In genomic region chr11:35549787-35550186, GRCh38 we compare ENCODE assay signal across 13 cellular contexts. TPM values are rescaled to one million over a fixed set of nuclear protein-coding genes. Genes with fewer than 3 reads are reported as not detected.
DNase-seq lines count a peak whose midpoint lies in the region; ATAC-seq, FAIRE-seq and TF ChIP-seq lines count a peak whose summit lies in the region.
"Had no signal": no experiment of that assay in that cellular context is flagged by ENCODE, and none has a peak within 500 bp of the region (broad histone marks: within the 10 kb centered on the region; RNA-seq: fewer than 3 reads in every experiment).

No MANE protein-coding gene starts in this region.

- no peaks in the 10 kb centered on the region for H3K36me3 Mint-ChIP-seq in Caco-2 (ENCODE audit: insufficient read depth, unreplicated experiment)
- H3K36me3 Mint-ChIP-seq in H9 (ENCODE audit: insufficient read depth in 1 of 3, low read depth in 3 of 3): peaks cover 0 to 4% (median 0%) of the 10 kb centered on the region in 3 experiments; a peak in 1 of 7 replicates

- intact Hi-C loops in Caco-2 (cut with micrococcal nuclease; ENCODE audit: unreplicated experiment) (no loop called here), adrenal gland (cut with DNase I) (no loop called here), HepG2 (cut with micrococcal nuclease; ENCODE audit: unreplicated experiment) (no loop called here)

- H3K4me3 Mint-ChIP-seq in Caco-2 (ENCODE audit: unreplicated experiment) (no peak overlapping the region), H9 (no peak overlapping the region)
- H3K4me3 Mint-ChIP-seq: activated T-helper 1 cell treated with anti-CD3 and anti-CD28 coated beads, Interleukin-12 subunit alpha, Interleukin-12 subunit beta, Interleukin-2, Interleukin-4 antibody, amounts not matched to agents 30 ng/mL and 10 ng/mL and 1 ng/mL, durations not matched to agents 14 hours and 24 hours and 36 hours had no signal

- BruUV-seq in Caco-2 (replicated peaks; lab: Mats Ljungman, UMichigan) (no TSS peak), HepG2 (replicated peaks; lab: Mats Ljungman, UMichigan) (no TSS peak)

- H3K9me3 Mint-ChIP-seq in Caco-2 (ENCODE audit: unreplicated experiment) (no peaks in the 10 kb centered on the region), H9 (peaks cover 0 to 2% of the 10 kb centered on the region in 2 experiments; a peak in 2 of 5 replicates)
- H3K9me3 Mint-ChIP-seq: activated T-helper 1 cell treated with anti-CD3 and anti-CD28 coated beads, Interleukin-12 subunit alpha, Interleukin-12 subunit beta, Interleukin-2, Interleukin-4 antibody, amounts not matched to agents 30 ng/mL and 10 ng/mL and 1 ng/mL, durations not matched to agents 14 hours and 24 hours and 36 hours had no signal

- no peak for TF ChIP-seq POLR2A in adrenal gland (IDR thresholded peaks at IDR 0.05)
- no peak for TF ChIP-seq POLR2A in HepG2 (IDR thresholded peaks at IDR 0.05; ENCODE audit: insufficient read depth in 1 of 2, low read depth in 2 of 2, low read length in 2 of 2)

- FAIRE-seq in HepG2 (lab: Jason Lieb, UNC): no peak

- no peak overlapping the region for H4K8ac ChIP-seq in H9 (replicated peaks; ENCODE audit: insufficient read length, low read depth, low read length)

- H3K4me1 Mint-ChIP-seq in Caco-2 (ENCODE audit: low read depth, unreplicated experiment): peaks cover 14% of the 10 kb centered on the region
- peaks cover 42 to 55% of the 10 kb centered on the region in 2 experiments for H3K4me1 Mint-ChIP-seq in H9

- CTCF ChIA-PET in Caco-2 (lab: Charles Lee) (interaction anchor here (0.6 kb wide), 1 partner anchor 272 kb away, joined by 3 read pairs; no protein-coding TSS in a partner anchor), HepG2 (lab: Yijun Ruan, JAX; ENCODE audit: low intra/inter-chr PET ratio, low total read pairs) (no interaction called here)

- H2AK5ac ChIP-seq in H9 (ENCODE audit: insufficient read length, low read length): no peak overlapping the region

- H2AFZ ChIP-seq in H9 (ENCODE audit: low read length): no peak overlapping the region
- no peak overlapping the region for H2AFZ ChIP-seq in HepG2 (ENCODE audit: low read length)

- H3K27ac ChIP-seq in mesodermal cell (ENCODE audit: low read depth, low read length, severe bottlenecking) (peak overlapping the region; percentile 81), adrenal gland (no peak overlapping the region), H9 (ENCODE audit: insufficient read length, low read depth, low read length) (no peak overlapping the region), HepG2 (ENCODE audit: extremely low read length, insufficient read depth, low read length) (no peak overlapping the region), right atrium auricular region (no peak overlapping the region)
- H3K27ac ChIP-seq: neutrophil had no signal

- no peaks in the 10 kb centered on the region for H3K79me1 ChIP-seq in H9 (ENCODE audit: insufficient read depth, low read depth, low read length, poor library complexity, severe bottlenecking)

- H3K27me3 Mint-ChIP-seq in Caco-2 (ENCODE audit: insufficient read depth, unreplicated experiment) (no peaks in the 10 kb centered on the region), H9 (ENCODE audit: low read depth) (peaks cover 11% of the 10 kb centered on the region)

- TF ChIP-seq RAD21 in Ishikawa (IDR thresholded peaks at IDR 0.05; ENCODE audit: low read depth): no peak
- TF ChIP-seq RAD21 in HepG2 (CRISPR knock-in tag; IDR thresholded peaks at IDR 0.05): no peak

- POLR2A ChIA-PET in Caco-2 (lab: Charles Lee) (no interaction called here), HepG2 (lab: Yijun Ruan, JAX) (no interaction called here)

- ATAC-seq in HepG2: no peak

- no peak overlapping the region for H3K56ac ChIP-seq in H9 (ENCODE audit: insufficient read length, low read depth, low read length)

- H4K91ac ChIP-seq in H9 (ENCODE audit: insufficient read length, low read depth, low read length): no peak overlapping the region

- H3K27me3 ChIP-seq in Caco-2 (replicated peaks; ENCODE audit: control insufficient read depth, insufficient read depth, low read length) (no peaks in the 10 kb centered on the region), adrenal gland (no peaks in the 10 kb centered on the region), H9 (ENCODE audit: insufficient read depth, low read length) (no peaks in the 10 kb centered on the region), HepG2 (ENCODE audit: control insufficient read depth in 1 of 2, insufficient read depth in 2 of 2, low read length in 2 of 2) (peaks cover 0 to 29% of the 10 kb centered on the region in 2 experiments; a peak in 3 of 5 replicates), right atrium auricular region (no peaks in the 10 kb centered on the region)

- no peak overlapping the region for H3K27ac Mint-ChIP-seq in Caco-2 (ENCODE audit: unreplicated experiment)
- no peak overlapping the region; a peak in 1 of 7 replicates for H3K27ac Mint-ChIP-seq in H9
- H3K27ac Mint-ChIP-seq: activated T-helper 1 cell treated with anti-CD3 and anti-CD28 coated beads, Interleukin-12 subunit alpha, Interleukin-12 subunit beta, Interleukin-2, Interleukin-4 antibody, amounts not matched to agents 30 ng/mL and 10 ng/mL and 1 ng/mL, durations not matched to agents 14 hours and 24 hours and 36 hours had no signal

- H3K9ac ChIP-seq in H9 (ENCODE audit: extremely low read depth, insufficient read length, low read length) (no peak overlapping the region), HepG2 (ENCODE audit: insufficient read depth, low read depth, low read length) (no peak overlapping the region)

- no peak overlapping the region for H2BK5ac ChIP-seq in H9 (ENCODE audit: insufficient read length, low read length)

- H3K36me3 ChIP-seq in Caco-2 (ENCODE audit: control insufficient read depth, insufficient read depth, low read length) (no peaks in the 10 kb centered on the region), mesodermal cell (ENCODE audit: control insufficient read depth, insufficient read depth, low read length) (no peaks in the 10 kb centered on the region), adrenal gland (replicated peaks in 1 of 2) (no peaks in the 10 kb centered on the region), HepG2 (replicated peaks in 1 of 2; ENCODE audit: control insufficient read depth in 1 of 2, insufficient read depth in 2 of 2, low read length in 2 of 2) (no peaks in the 10 kb centered on the region), right atrium auricular region (no peaks in the 10 kb centered on the region)
- H3K36me3 ChIP-seq: neutrophil had no signal

- H2BK120ac ChIP-seq in H9 (ENCODE audit: low read depth, low read length, poor library complexity, severe bottlenecking): no peak overlapping the region

- H3K23me2 ChIP-seq in H9 (ENCODE audit: insufficient read length, low read depth, low read length, poor library complexity, severe bottlenecking): no peaks in the 10 kb centered on the region

- DNase-seq in Caco-2 (peak; percentile 16 to 41), astrocyte of the spinal cord (ENCODE audit: low read depth, low spot score) (peak; percentile 98), adrenal gland (no peak), H9 (no peak), HepG2 (ENCODE audit: low spot score) (no peak), right atrium auricular region (ENCODE audit: low spot score) (no peak)
- DNase-seq: erythroblast, Kasumi-1 had no signal

- H4K20me1 ChIP-seq in H9 (ENCODE audit: control insufficient read depth, insufficient read depth, insufficient read length): no peaks in the 10 kb centered on the region
- no peaks in the 10 kb centered on the region for H4K20me1 ChIP-seq in HepG2 (ENCODE audit: insufficient read depth, low read length)

- in situ Hi-C loops in astrocyte of the spinal cord (cut with HindIII; ENCODE audit: low sequenced_read_pairs) (no loop called here), HepG2 (cut with HindIII; ENCODE audit: extremely low pct_ligation_motif_present, low pct_unique_long_range_greater_than_20kb) (no loop called here)

- no peak overlapping the region for H3T11ph ChIP-seq in H9 (ENCODE audit: low read length)

- H3K4me2 ChIP-seq in H9 (ENCODE audit: insufficient read depth, insufficient read length, low read length) (no peak overlapping the region), HepG2 (ENCODE audit: low read depth, low read length) (no peak overlapping the region)

- no peak overlapping the region for H3K14ac ChIP-seq in H9 (ENCODE audit: insufficient read depth, low read length)

- H3K79me2 ChIP-seq in H9 (ENCODE audit: insufficient read depth, low read length) (no peaks in the 10 kb centered on the region), HepG2 (ENCODE audit: insufficient read depth, low read length) (no peaks in the 10 kb centered on the region)

- H3K4me3 ChIP-seq in Caco-2 (ENCODE audit: low read depth, low read length) (no peak overlapping the region), astrocyte of the spinal cord (ENCODE audit: low read depth, low read length) (no peak overlapping the region), mesodermal cell (ENCODE audit: extremely low read depth, insufficient read depth, low read length, poor library complexity, severe bottlenecking) (no peak overlapping the region), adrenal gland (no peak overlapping the region), HepG2 (replicated peaks in 1 of 3; ENCODE audit: insufficient read depth in 1 of 3, low read depth in 2 of 3, low read length in 3 of 3) (no peak overlapping the region), right atrium auricular region (no peak overlapping the region)

- peaks cover 15% of the 10 kb centered on the region for H3K4me1 ChIP-seq in Caco-2
- H3K4me1 ChIP-seq in mesodermal cell (ENCODE audit: control insufficient read depth, insufficient read depth, low read length, poor library complexity, severe bottlenecking): peaks cover 45% of the 10 kb centered on the region
- H3K4me1 ChIP-seq in adrenal gland (replicated peaks in 1 of 2): no peaks in the 10 kb centered on the region
- H3K4me1 ChIP-seq in H9 (ENCODE audit: insufficient read depth, low read length): no peaks in the 10 kb centered on the region; the same call in 1 of the 2 replicates
- no peaks in the 10 kb centered on the region for H3K4me1 ChIP-seq in HepG2 (ENCODE audit: insufficient read depth, low read length)
- H3K4me1 ChIP-seq in right atrium auricular region: peaks cover 0 to 6% of the 10 kb centered on the region in 2 donors

- no peak overlapping the region for H2BK15ac ChIP-seq in H9 (ENCODE audit: low read depth, low read length)

- H2BK12ac ChIP-seq in H9 (ENCODE audit: insufficient read length, low read depth, low read length): no peak overlapping the region

- H3K9me3 ChIP-seq in Caco-2 (no peaks in the 10 kb centered on the region), mesodermal cell (ENCODE audit: control insufficient read depth, low read length) (no peaks in the 10 kb centered on the region), adrenal gland (replicated peaks in 1 of 3) (no peaks in the 10 kb centered on the region), H9 (ENCODE audit: control insufficient read depth, low read depth, low read length) (no peaks in the 10 kb centered on the region), HepG2 (ENCODE audit: low read length) (no peaks in the 10 kb centered on the region), right atrium auricular region (no peaks in the 10 kb centered on the region)
- H3K9me3 ChIP-seq: neutrophil had no signal

- TF ChIP-seq EP300 in Ishikawa (IDR thresholded peaks at IDR 0.05; ENCODE audit: borderline replicate concordance) (no peak), HepG2 (IDR thresholded peaks at IDR 0.05; ENCODE audit: low read depth in 2 of 2, low read length in 2 of 2) (no peak), HepG2 (CRISPR knock-in tag; IDR thresholded peaks at IDR 0.05; ENCODE audit: borderline replicate concordance) (no peak)

- no peak overlapping the region for H3K18ac ChIP-seq in H9 (ENCODE audit: insufficient read length, low read depth, low read length)

- H3K4ac ChIP-seq in H9 (ENCODE audit: low read depth, low read length): no peak overlapping the region

- no peak overlapping the region for H3K23ac ChIP-seq in H9 (ENCODE audit: insufficient read length, low read depth, low read length)

- H2BK20ac ChIP-seq in H9 (ENCODE audit: low read depth, low read length, poor library complexity, severe bottlenecking): no peak overlapping the region

- no peak for TF ChIP-seq CTCF in Caco-2 (IDR thresholded peaks at IDR 0.05; ENCODE audit: insufficient read depth in 1 of 2, low read depth in 1 of 2, low read length in 1 of 2, severe bottlenecking in 1 of 2, unreplicated experiment in 1 of 2)
- TF ChIP-seq CTCF in astrocyte of the spinal cord (IDR thresholded peaks at IDR 0.05; ENCODE audit: low read depth, low read length): no peak
- no peak for TF ChIP-seq CTCF in adrenal gland (IDR thresholded peaks at IDR 0.05)
- TF ChIP-seq CTCF in H9 (conservative IDR thresholded peaks at IDR 0.05): no peak
- no peak for TF ChIP-seq CTCF in HepG2 (CRISPR knock-in tag; IDR thresholded peaks at IDR 0.05)
- no peak for TF ChIP-seq CTCF in right atrium auricular region (IDR thresholded peaks at IDR 0.05)

- no peak overlapping the region for H4K5ac ChIP-seq in H9 (ENCODE audit: insufficient read length, low read depth, low read length)

- 20 to 44% methylated on average over 1 of the region's 3 CpGs for WGBS in mesodermal cell (ENCODE audit: insufficient coverage in 2 of 2), 2 experiments
- 51 to 71% (median 58%) methylated on average over 3 of the region's 3 CpGs for WGBS in adrenal gland, 4 donors
- WGBS in H9 (ENCODE audit: extremely low coverage, insufficient read length, low lambda C conversion rate): no CpG with 5 or more reads among the region's 3 CpGs
- 7% methylated on average over 3 of the region's 3 CpGs for WGBS in HepG2 (ENCODE audit: low lambda C conversion rate)

RNA-seq across cellular contexts. Expression of gene PAMR1, which starts 24.4 kb away (rescaled TPM):
- total RNA-seq in Caco-2 (2022) (12.9 and 17.9 TPM in 2 replicates), adrenal gland (10 to 100 TPM in 5 of 8 donors, 1 to 10 TPM in 3; 4.3 to 25.7 (median 12.6) TPM), H9 (2021) (2.4 and 2.9 TPM in 2 replicates), HepG2 (2016; rRNA removed; fragmentation: Illumina TruSeq; extraction: Trizol) (not detected in 2 replicates), right atrium auricular region (10 to 100 TPM in 1 of 2 donors, 1 to 10 TPM in 1; 8.6 to 15.3 TPM)
- polyA plus RNA-seq in mesodermal cell (2013, experiment 1 of 2): 25.2 TPM
- 32.5 TPM for polyA plus RNA-seq in mesodermal cell (2013, experiment 2 of 2)
- polyA plus RNA-seq in adrenal gland (10 to 100 TPM in 2 of 3 donors, 1 to 10 TPM in 1; 9.9 to 18.3 (median 12.0) TPM), HepG2 (2011; rRNA removed) (not detected in 2 replicates)
- not detected in 2 replicates for total RNA-seq in HepG2 (2016; cell fraction: cytosol; rRNA removed; fragmentation: Illumina TruSeq; extraction: Trizol; ENCODE audit: low read depth)
- not detected in 2 replicates for total RNA-seq in HepG2 (2016; cell fraction: insoluble cytoplasmic fraction; rRNA removed; fragmentation: Illumina TruSeq; extraction: Trizol)
- total RNA-seq in HepG2 (2016; cell fraction: membrane; rRNA removed; fragmentation: Illumina TruSeq; extraction: Trizol): not detected in 2 replicates
- total RNA-seq in HepG2 (2016; cell fraction: nucleus; rRNA removed; fragmentation: Illumina TruSeq; extraction: Trizol): not detected in 2 replicates
- polyA plus RNA-seq in HepG2 (2011; cell fraction: cytosol; rRNA removed): not detected in 2 replicates
- not detected in 2 replicates for polyA plus RNA-seq in HepG2 (2011; cell fraction: nucleus; rRNA removed)
- not detected in 2 replicates for polyA plus RNA-seq in HepG2 (2012)
- not detected in 2 replicates for polyA plus RNA-seq in HepG2 (2016; cell fraction: cytosol; fragmentation: Illumina TruSeq; extraction: Trizol; ENCODE audit: low read depth)
- polyA plus RNA-seq in HepG2 (2016; cell fraction: insoluble cytoplasmic fraction; fragmentation: Illumina TruSeq; extraction: Trizol; ENCODE audit: low read depth): not detected in 2 replicates
- not detected in 2 replicates for polyA plus RNA-seq in HepG2 (2016; cell fraction: membrane; fragmentation: Illumina TruSeq; extraction: Trizol; ENCODE audit: low read depth)
- not detected in 2 replicates for polyA plus RNA-seq in HepG2 (2016; cell fraction: nucleus; fragmentation: Illumina TruSeq; extraction: Trizol; ENCODE audit: insufficient read depth, low read depth)
- not detected in 2 replicates for polyA minus RNA-seq in HepG2 (2011; rRNA and poly(A)+ RNA removed; ENCODE audit: low replicate concordance)
- not detected in 2 replicates for polyA minus RNA-seq in HepG2 (2011; cell fraction: cytosol; rRNA and poly(A)+ RNA removed)
- not detected in 2 replicates for polyA minus RNA-seq in HepG2 (2011; cell fraction: nucleus; rRNA and poly(A)+ RNA removed)
- total RNA-seq: activated T-helper 1 cell treated with anti-CD3 and anti-CD28 coated beads, Interleukin-12 subunit alpha, Interleukin-12 subunit beta, Interleukin-2, Interleukin-4 antibody, amounts not matched to agents 30 ng/mL and 10 ng/mL and 1 ng/mL, durations not matched to agents 14 hours and 24 hours and 36 hours; T-helper 1 cell treated with Interleukin-12 subunit alpha and Interleukin-12 subunit beta and Interleukin-4 antibody, amounts not matched to agents 30 ng/mL and 1 ng/mL, for 36 hours had no signal

Comparison
In these comparisons a context has a peak if more than half of its experiments do, and no peak if none do; other contexts are left out.
1. DNase-seq: peak in Caco-2 (2 of 2) and astrocyte of the spinal cord (single experiment); none in adrenal gland (0 of 7), H9 (single experiment), HepG2 (single experiment) and right atrium auricular region (single experiment).